ENCODE assay signal across 1 cellular context in genomic region chr1:117653195-117653594, GRCh38.
TF ChIP-seq lines count a peak whose summit lies in the region.

No MANE protein-coding gene starts in this region.

TF ChIP-seq in HEK293, 187 proteins besides CTCF, POLR2A, EP300 and RAD21:
- no peak for TF ChIP-seq KLF17 (tag by site-specific recombination; IDR thresholded peaks at IDR 0.05)
- TF ChIP-seq ZNF366 (tag by site-specific recombination; conservative IDR thresholded peaks at IDR 0.05) = no peak
- peak; percentile 74 for TF ChIP-seq SCRT2 (tag by site-specific recombination; IDR thresholded peaks at IDR 0.05)
- TF ChIP-seq SCRT1 (tag by site-specific recombination; IDR thresholded peaks at IDR 0.05; ENCODE audit: borderline replicate concordance) = peak; percentile 81
- TF ChIP-seq ZIC2 (tag by site-specific recombination; IDR thresholded peaks at IDR 0.05) = no peak
- no peak for TF ChIP-seq ZNF48 (tag by site-specific recombination; IDR thresholded peaks at IDR 0.05)
- TF ChIP-seq ZBTB44 (tag by site-specific recombination; IDR thresholded peaks at IDR 0.05) = no peak
